Comparison of ENCODE assay signal across 8 cellular contexts in the genomic region with DNA sequence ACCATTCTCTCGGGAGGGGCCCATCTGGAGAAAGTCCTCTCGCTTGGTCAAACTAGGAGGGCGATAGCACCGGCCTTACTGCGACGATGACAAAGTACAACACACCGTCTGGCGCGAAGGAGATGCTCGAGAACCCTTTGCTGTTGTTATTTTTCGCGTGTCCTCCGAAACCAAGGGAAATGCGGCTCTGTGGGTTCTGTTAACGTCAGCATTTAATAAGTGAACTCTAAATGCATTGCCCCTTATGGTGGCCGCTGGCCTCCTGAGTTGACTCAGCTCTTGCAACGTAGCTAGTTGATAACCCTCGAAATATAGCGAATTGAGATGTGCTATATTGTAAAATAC. TPM values are rescaled to one million over a fixed set of nuclear protein-coding genes. Genes with fewer than 3 reads are reported as not detected.
A peak's percentile ranks its signal among the peaks of the same experiment; 100 is the strongest.
DNase-seq lines count a peak whose midpoint lies in the region; ATAC-seq and TF ChIP-seq lines count a peak whose summit lies in the region.

No MANE protein-coding gene starts in this region.

- no peak for TF ChIP-seq CTCF in foreskin keratinocyte (conservative IDR thresholded peaks at IDR 0.05)

- H4K8ac ChIP-seq in trophoblast cell (ENCODE audit: low read depth, low read length): peak overlapping the region; percentile 40

- H3K9me3 Mint-ChIP-seq in activated CD4-positive, alpha-beta memory T cell treated with anti-CD3 and anti-CD28 coated beads for 36 hours: peaks cover 9% of the 10 kb centered on the region

- H3K9ac ChIP-seq in HUES6 (ENCODE audit: low read length) (peak overlapping the region; percentile 99), trophoblast cell (ENCODE audit: low read length) (peak overlapping the region; percentile 25)

- peak overlapping the region; percentile 100 for H3K4me3 Mint-ChIP-seq in activated CD4-positive, alpha-beta memory T cell treated with anti-CD3 and anti-CD28 coated beads for 36 hours

- H3K9me3 ChIP-seq in HUES6 (ENCODE audit: control insufficient read depth, insufficient read depth, low read depth, low read length): no peaks in the 10 kb centered on the region
- no peaks in the 10 kb centered on the region for H3K9me3 ChIP-seq in trophoblast cell (ENCODE audit: insufficient read depth, low read depth, low read length)

- peak overlapping the region; percentile 7 for H2BK120ac ChIP-seq in trophoblast cell (ENCODE audit: insufficient read depth, low read length, poor library complexity)

- peak overlapping the region; percentile 64 for H4K91ac ChIP-seq in trophoblast cell (ENCODE audit: low read depth, low read length)

- H3K4me3 ChIP-seq in HUES6 (ENCODE audit: low read depth, low read length) (peak overlapping the region; percentile 93), trophoblast cell (ENCODE audit: low read depth, low read length) (peak overlapping the region; percentile 85)

- POLR2A ChIA-PET in activated CD4-positive, alpha-beta memory T cell treated with anti-CD3 and anti-CD28 coated beads for 36 hours (lab: Charles Lee): interaction anchor here (0.6 to 3.1 kb wide), 13 partner anchors 10 to 862 kb away, joined by 3 to 55 read pairs (median 5); a partner anchor contains a TSS

- no peak overlapping the region for H3K18ac ChIP-seq in trophoblast cell (ENCODE audit: low read length)

- intact Hi-C loops in activated CD4-positive, alpha-beta memory T cell treated with anti-CD3 and anti-CD28 coated beads for 36 hours (cut with micrococcal nuclease): loop anchor here (1.0 to 5.0 kb wide), 4 partner anchors 213 to 353 kb away; a partner anchor contains a TSS

- H3K4me1 ChIP-seq in HUES6 (ENCODE audit: control insufficient read depth, insufficient read depth, low read length) (peaks cover 9% of the 10 kb centered on the region), foreskin keratinocyte (peaks cover 4% of the 10 kb centered on the region), trophoblast cell (ENCODE audit: control insufficient read depth in 1 of 2, insufficient read depth in 2 of 2, low read length in 2 of 2) (peaks cover 4% of the 10 kb centered on the region in 2 experiments)

- peak overlapping the region; percentile 39 for H2BK5ac ChIP-seq in trophoblast cell (ENCODE audit: low read depth, low read length, poor library complexity)

- no peaks in the 10 kb centered on the region for H3K36me3 ChIP-seq in HUES6 (ENCODE audit: control insufficient read depth, insufficient read depth, low read length)
- no peaks in the 10 kb centered on the region for H3K36me3 ChIP-seq in trophoblast cell (ENCODE audit: control insufficient read depth in 1 of 2, insufficient read depth in 2 of 2, low read length in 2 of 2)

- H3K4ac ChIP-seq in trophoblast cell (ENCODE audit: low read depth, low read length): no peak overlapping the region

- no CpG with 5 or more reads among the region's 19 CpGs for WGBS in trophoblast cell (ENCODE audit: extremely low coverage, insufficient coverage, insufficient read length)

- H3K79me2 ChIP-seq in trophoblast cell (ENCODE audit: control insufficient read depth, insufficient read depth, low read length, poor library complexity): peaks cover 15% of the 10 kb centered on the region

- H3K23ac ChIP-seq in trophoblast cell (ENCODE audit: low read length): no peak overlapping the region

- DNase-seq in NCI-H345 (lab: John Stamatoyannopoulos, UW): peak; percentile 53
- DNase-seq in NCI-H345 treated with DMSO at 0.1 percent for 48 hours (lab: John Stamatoyannopoulos, UW; ENCODE audit: unreplicated experiment): no peak
- DNase-seq in activated CD4-positive, alpha-beta memory T cell treated with anti-CD3 and anti-CD28 coated beads for 36 hours: peak; percentile 46
- no peak for DNase-seq in foreskin keratinocyte
- DNase-seq in trophoblast cell: peak; percentile 23 to 53
- no peak for DNase-seq in NCI-H1048 (lab: John Stamatoyannopoulos, UW)

- peak overlapping the region; percentile 80 for H3K14ac ChIP-seq in trophoblast cell (ENCODE audit: low read length)

- H3K27me3 ChIP-seq in HUES6 (ENCODE audit: control insufficient read depth, insufficient read depth, low read length) (no peaks in the 10 kb centered on the region), foreskin keratinocyte (no peaks in the 10 kb centered on the region), trophoblast cell (ENCODE audit: insufficient read depth, low read length) (no peaks in the 10 kb centered on the region)

- H2AFZ ChIP-seq in trophoblast cell (ENCODE audit: insufficient read depth, low read length, poor library complexity): peak overlapping the region; percentile 95

- ATAC-seq in foreskin keratinocyte: no peak
- ATAC-seq in HG02588 (IDR thresholded peaks at IDR 0.05; ENCODE audit: unreplicated experiment): no peak

- H3K79me1 ChIP-seq in trophoblast cell (ENCODE audit: low read length): peaks cover 12% of the 10 kb centered on the region

- H3K27ac ChIP-seq in HUES6 (ENCODE audit: low read depth, low read length): 0 out of 2 replicates have a peak overlapping the region, but pooled peaks have one; percentile 19
- peak overlapping the region; percentile 22 for H3K27ac ChIP-seq in foreskin keratinocyte
- H3K27ac ChIP-seq in trophoblast cell (ENCODE audit: low read depth, low read length): peak overlapping the region; percentile 62

- peaks cover 14% of the 10 kb centered on the region for H3K4me1 Mint-ChIP-seq in activated CD4-positive, alpha-beta memory T cell treated with anti-CD3 and anti-CD28 coated beads for 36 hours (ENCODE audit: low read depth)

- peak overlapping the region; percentile 99 for H3K27ac Mint-ChIP-seq in activated CD4-positive, alpha-beta memory T cell treated with anti-CD3 and anti-CD28 coated beads for 36 hours

- H3K27me3 Mint-ChIP-seq in activated CD4-positive, alpha-beta memory T cell treated with anti-CD3 and anti-CD28 coated beads for 36 hours: no peaks in the 10 kb centered on the region

- H4K12ac ChIP-seq in trophoblast cell (ENCODE audit: low read depth, low read length): peak overlapping the region; percentile 87

- CTCF ChIA-PET in activated CD4-positive, alpha-beta memory T cell treated with anti-CD3 and anti-CD28 coated beads for 36 hours (lab: Charles Lee): interaction anchor here (0.8 to 3.1 kb wide), 36 partner anchors 8 to 965 kb away, joined by 3 to 23 read pairs (median 6); a partner anchor contains a TSS

- peaks cover 4% of the 10 kb centered on the region for H3K36me3 Mint-ChIP-seq in activated CD4-positive, alpha-beta memory T cell treated with anti-CD3 and anti-CD28 coated beads for 36 hours

- H2BK12ac ChIP-seq in trophoblast cell (ENCODE audit: low read length): no peak overlapping the region

- H3K4me2 ChIP-seq in trophoblast cell (ENCODE audit: low read length): peak overlapping the region; percentile 79

- H2AK5ac ChIP-seq in trophoblast cell (ENCODE audit: low read length): no peak overlapping the region

RNA-seq across cellular contexts. Expression of a gene that starts 0.6 kb away (rescaled TPM):
- 10 to 100 TPM; 45.4 to 51.3 TPM for total RNA-seq in activated CD4-positive, alpha-beta memory T cell treated with anti-CD3 and anti-CD28 coated beads for 36 hours
- 37.6 and 40.5 TPM in 2 replicates for total RNA-seq in foreskin keratinocyte
- polyA plus RNA-seq in foreskin keratinocyte: 54.4 and 64.6 TPM in 2 replicates
- polyA plus RNA-seq in trophoblast cell (2013): 59.4 and 60.8 TPM in 2 replicates

RNA-seq across cellular contexts. Expression of a gene that starts 13.5 kb away (rescaled TPM):
- total RNA-seq in activated CD4-positive, alpha-beta memory T cell treated with anti-CD3 and anti-CD28 coated beads for 36 hours: 1 to 10 TPM; 4.0 to 4.2 TPM
- 1.4 and 1.8 TPM in 2 replicates for total RNA-seq in foreskin keratinocyte
- 2.4 and 2.6 TPM in 2 replicates for polyA plus RNA-seq in foreskin keratinocyte
- polyA plus RNA-seq in trophoblast cell (2013): 4.1 and 4.3 TPM in 2 replicates

Comparison
In these comparisons a context has a peak if more than half of its experiments do, and no peak if none do; other contexts are left out.
1. DNase-seq: peak in NCI-H345 (single experiment), activated CD4-positive, alpha-beta memory T cell treated with anti-CD3 and anti-CD28 coated beads for 36 hours (single experiment) and trophoblast cell (2 of 2); none in NCI-H345 treated with DMSO at 0.1 percent for 48 hours (single experiment), foreskin keratinocyte (0 of 2) and NCI-H1048 (single experiment).
2. Peak in every context shown above with its lines, with median percentiles within 50 percentile points of each other: H3K27ac ChIP-seq.